ENCODE assay signal across 2 cellular contexts in the genomic region with DNA sequence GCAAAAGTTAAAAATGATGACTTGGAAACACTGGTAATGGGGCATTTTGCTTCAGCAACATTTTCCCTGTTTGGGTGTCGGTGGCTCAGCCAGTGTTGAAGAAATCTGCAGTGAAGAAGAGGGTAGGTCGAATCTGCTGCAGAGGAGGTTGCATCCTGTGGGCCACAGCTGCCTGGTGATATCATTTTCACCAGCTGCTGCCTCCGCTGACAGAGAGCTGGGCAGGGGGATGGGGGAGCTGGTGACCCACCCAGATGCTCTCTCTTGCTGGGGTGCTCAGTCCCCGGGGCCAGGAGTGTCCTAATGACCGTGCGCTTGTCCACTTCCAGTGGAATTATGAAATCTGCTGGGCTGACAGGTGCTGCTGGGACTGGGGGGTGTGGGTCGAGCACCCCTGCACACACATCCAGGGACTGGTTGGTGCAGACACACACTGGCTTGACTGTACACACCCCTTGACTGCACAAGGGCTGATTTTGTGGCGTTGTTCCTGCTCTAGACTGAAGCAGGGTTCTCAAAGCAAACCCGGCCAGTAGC.
TF ChIP-seq lines count a peak whose summit lies in the region.

No MANE protein-coding gene starts in this region.

TF ChIP-seq in GM23338, 12 proteins besides CTCF, POLR2A, EP300 and RAD21:
- TF ChIP-seq NANOG (IDR thresholded peaks at IDR 0.05; ENCODE audit: borderline replicate concordance) (no peak), EZH2 (IDR thresholded peaks at IDR 0.05; ENCODE audit: low read depth, unreplicated experiment) (no peak), POLR2AphosphoS5 (IDR thresholded peaks at IDR 0.05; ENCODE audit: low read depth) (no peak), ZNF114 (CRISPR knock-in tag; IDR thresholded peaks at IDR 0.05) (no peak), ZNF331 (CRISPR knock-in tag; IDR thresholded peaks at IDR 0.05; ENCODE audit: low read depth) (no peak), JUNB (IDR thresholded peaks at IDR 0.05; ENCODE audit: unreplicated experiment) (no peak)
- TF ChIP-seq, protein P1, sequence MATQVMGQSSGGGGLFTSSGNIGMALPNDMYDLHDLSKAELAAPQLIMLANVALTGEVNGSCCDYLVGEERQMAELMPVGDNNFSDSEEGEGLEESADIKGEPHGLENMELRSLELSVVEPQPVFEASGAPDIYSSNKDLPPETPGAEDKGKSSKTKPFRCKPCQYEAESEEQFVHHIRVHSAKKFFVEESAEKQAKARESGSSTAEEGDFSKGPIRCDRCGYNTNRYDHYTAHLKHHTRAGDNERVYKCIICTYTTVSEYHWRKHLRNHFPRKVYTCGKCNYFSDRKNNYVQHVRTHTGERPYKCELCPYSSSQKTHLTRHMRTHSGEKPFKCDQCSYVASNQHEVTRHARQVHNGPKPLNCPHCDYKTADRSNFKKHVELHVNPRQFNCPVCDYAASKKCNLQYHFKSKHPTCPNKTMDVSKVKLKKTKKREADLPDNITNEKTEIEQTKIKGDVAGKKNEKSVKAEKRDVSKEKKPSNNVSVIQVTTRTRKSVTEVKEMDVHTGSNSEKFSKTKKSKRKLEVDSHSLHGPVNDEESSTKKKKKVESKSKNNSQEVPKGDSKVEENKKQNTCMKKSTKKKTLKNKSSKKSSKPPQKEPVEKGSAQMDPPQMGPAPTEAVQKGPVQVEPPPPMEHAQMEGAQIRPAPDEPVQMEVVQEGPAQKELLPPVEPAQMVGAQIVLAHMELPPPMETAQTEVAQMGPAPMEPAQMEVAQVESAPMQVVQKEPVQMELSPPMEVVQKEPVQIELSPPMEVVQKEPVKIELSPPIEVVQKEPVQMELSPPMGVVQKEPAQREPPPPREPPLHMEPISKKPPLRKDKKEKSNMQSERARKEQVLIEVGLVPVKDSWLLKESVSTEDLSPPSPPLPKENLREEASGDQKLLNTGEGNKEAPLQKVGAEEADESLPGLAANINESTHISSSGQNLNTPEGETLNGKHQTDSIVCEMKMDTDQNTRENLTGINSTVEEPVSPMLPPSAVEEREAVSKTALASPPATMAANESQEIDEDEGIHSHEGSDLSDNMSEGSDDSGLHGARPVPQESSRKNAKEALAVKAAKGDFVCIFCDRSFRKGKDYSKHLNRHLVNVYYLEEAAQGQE (IDR thresholded peaks at IDR 0.05; ENCODE audit: unreplicated experiment): no peak

TF ChIP-seq in H1, 55 proteins besides CTCF, POLR2A, EP300 and RAD21:
- TF ChIP-seq CBX5 (IDR thresholded peaks at IDR 0.05; ENCODE audit: low read depth, low read length): no peak
